Comparison of ENCODE assay signal across 8 cellular contexts in the genomic region with DNA sequence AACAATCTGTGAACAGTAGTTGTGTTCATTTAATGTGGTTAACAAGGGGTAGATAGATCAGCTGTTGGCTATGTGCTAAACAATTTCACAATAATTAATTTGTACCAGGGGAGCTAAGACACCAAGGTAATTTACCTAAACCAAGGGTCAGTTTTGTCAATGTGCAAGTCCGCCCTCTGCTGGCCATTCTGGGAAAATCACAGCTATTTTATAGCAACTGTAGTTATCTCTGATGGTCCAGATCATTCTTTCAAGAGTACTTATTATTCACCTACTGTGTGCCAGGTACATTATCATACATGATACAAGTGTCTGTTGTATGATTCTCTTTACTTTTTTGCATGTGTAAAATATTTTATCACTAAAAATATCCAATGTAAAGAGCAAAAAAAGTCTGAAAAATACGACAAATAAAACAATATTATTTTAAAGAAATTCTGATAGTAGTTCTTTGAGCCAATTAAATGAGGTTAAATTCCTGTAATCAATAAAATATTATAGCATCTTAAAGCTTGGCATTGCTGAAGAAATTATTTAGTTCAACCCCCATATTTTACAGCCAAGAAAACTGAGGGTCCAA.
A peak's percentile ranks its signal among the peaks of the same experiment; 100 is the strongest.
DNase-seq lines count a peak whose midpoint lies in the region; ATAC-seq and TF ChIP-seq lines count a peak whose summit lies in the region.

No MANE protein-coding gene starts in this region.

- WGBS in right cardiac atrium = 46% methylated on average over 2 of the region's 2 CpGs

- TF ChIP-seq CTCF in GM12875 (IDR thresholded peaks at IDR 0.05; ENCODE audit: borderline replicate concordance, insufficient read depth, low read depth, low read length) = peak; percentile 62

- in situ Hi-C loops in ACHN (cut with HindIII; ENCODE audit: low pct_ligation_motif_present, low pct_unique_long_range_greater_than_20kb, low sequenced_read_pairs) = no loop called here

- ATAC-seq in HG03442 (IDR thresholded peaks at IDR 0.05; ENCODE audit: unreplicated experiment) (peak; percentile 57), right cardiac atrium (no peak), HG03520 (IDR thresholded peaks at IDR 0.05; ENCODE audit: unreplicated experiment) (no peak)

- H3K4me3 ChIP-seq in GM12875 (ENCODE audit: low read depth, low read length) (no peak overlapping the region), right cardiac atrium (ENCODE audit: low read length) (no peak overlapping the region)

- intact Hi-C loops in right cardiac atrium (cut with DNase I) = loop anchor here in 1 of 4 donors (5.0 kb wide), 1 partner anchor 552 kb away; no protein-coding TSS in a partner anchor

- DNase-seq in ACHN = peak; percentile 47
- DNase-seq in RPMI7951 (ENCODE audit: low read depth) = peak; percentile 31
- peak; percentile 47 for DNase-seq in activated naive CD4-positive, alpha-beta T cell treated with anti-CD3 and anti-CD28 coated beads, Interleukin-2, amount 50 U/mL, for 16 hours
- DNase-seq in right cardiac atrium = peak; percentile 22 to 51 (median 47)
- peak; percentile 20 for DNase-seq in smooth muscle cell of the brain vasculature (ENCODE audit: low read depth, low spot score)

- no peaks in the 10 kb centered on the region for H3K27me3 ChIP-seq in right cardiac atrium (ENCODE audit: control insufficient read depth, insufficient read depth)

- no peaks in the 10 kb centered on the region for H3K4me1 ChIP-seq in right cardiac atrium (ENCODE audit: control insufficient read depth, insufficient read depth, low read length)

- no peaks in the 10 kb centered on the region for H3K9me3 ChIP-seq in right cardiac atrium (ENCODE audit: control insufficient read depth, low read length)

- H3K27ac ChIP-seq in right cardiac atrium (ENCODE audit: low read length) = no peak overlapping the region
